ENCODE assay signal across 17 cellular contexts in the genomic region with DNA sequence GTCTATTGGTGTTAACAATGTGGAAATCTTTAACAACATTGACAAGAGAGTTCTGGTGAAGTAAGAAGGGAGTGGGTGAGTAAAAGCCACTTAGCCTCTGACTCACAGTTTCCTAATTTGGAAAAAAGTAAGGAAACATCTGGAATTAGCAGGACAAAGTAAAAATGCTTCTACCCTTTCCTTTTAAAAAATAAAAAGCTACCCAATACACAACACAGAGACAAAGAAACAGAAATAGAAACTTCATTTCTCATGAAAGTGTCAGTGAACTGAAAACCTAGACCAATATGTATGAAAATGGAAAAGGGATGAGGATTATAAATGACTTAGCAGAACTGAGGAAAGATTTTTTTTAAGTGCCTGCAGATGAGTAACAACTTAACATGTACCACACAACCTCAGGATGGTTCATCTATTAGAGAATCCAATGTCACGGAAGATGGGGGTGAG.
A peak's percentile ranks its signal among the peaks of the same experiment; 100 is the strongest.
DNase-seq lines count a peak whose midpoint lies in the region; ATAC-seq and TF ChIP-seq lines count a peak whose summit lies in the region.
"Had no signal": no experiment of that assay in that cellular context is flagged by ENCODE, and none has a peak within 500 bp of the region (broad histone marks: within the 10 kb centered on the region; RNA-seq: fewer than 3 reads in every experiment).

No MANE protein-coding gene starts in this region.

- no peak overlapping the region for H3K4me3 ChIP-seq in right atrium auricular region
- H3K4me3 ChIP-seq in SJSA1: no peak overlapping the region
- H3K4me3 ChIP-seq: A549, neural progenitor cell had no signal

- H3K9me3 Mint-ChIP-seq in activated naive CD8-positive, alpha-beta T cell treated with anti-CD3 and anti-CD28 coated beads, Interleukin-2, amount 50 U/mL, for 24 hours: no peaks in the 10 kb centered on the region
- H3K9me3 Mint-ChIP-seq: neural progenitor cell had no signal

- H3K27me3 ChIP-seq in right atrium auricular region: no peaks in the 10 kb centered on the region
- no peaks in the 10 kb centered on the region for H3K27me3 ChIP-seq in SJSA1 (replicated peaks)
- H3K27me3 ChIP-seq: neural progenitor cell had no signal

- peaks cover 12% of the 10 kb centered on the region for H3K4me1 Mint-ChIP-seq in activated naive CD8-positive, alpha-beta T cell treated with anti-CD3 and anti-CD28 coated beads, Interleukin-2, amount 50 U/mL, for 24 hours
- H3K4me1 Mint-ChIP-seq: neural progenitor cell had no signal

- H3K27ac ChIP-seq in right atrium auricular region: peak overlapping the region in 1 of 2 donors; percentile 45
- H3K27ac ChIP-seq in SJSA1: 0 out of 2 replicates have a peak overlapping the region, but pooled peaks have one; percentile 0
- H3K27ac ChIP-seq: A549, neural progenitor cell, RWPE1 had no signal

- no peaks in the 10 kb centered on the region for H3K9me3 ChIP-seq in right atrium auricular region
- no peaks in the 10 kb centered on the region for H3K9me3 ChIP-seq in SJSA1 (replicated peaks)
- H3K9me3 ChIP-seq: A549 had no signal

- no peaks in the 10 kb centered on the region for H3K27me3 Mint-ChIP-seq in activated naive CD8-positive, alpha-beta T cell treated with anti-CD3 and anti-CD28 coated beads, Interleukin-2, amount 50 U/mL, for 24 hours

- DNase-seq in Right ventricle myocardium superior (no peak), right atrium auricular region (ENCODE audit: low spot score) (no peak), SJSA1 (ENCODE audit: low read depth in 1 of 2, low spot score in 2 of 2) (no peak), fibroblast of peridontal ligament (ENCODE audit: extremely low read depth) (peak; percentile 77), NCI-H226 (no peak)
- DNase-seq in activated naive CD8-positive, alpha-beta T cell treated with anti-CD3 and anti-CD28 coated beads, Interleukin-2, amount 50 U/mL, for 24 hours: no peak
- DNase-seq: activated CD8-positive, alpha-beta memory T cell treated with anti-CD3 and anti-CD28 coated beads for 24 hours; activated naive CD4-positive, alpha-beta T cell treated with anti-CD3 and anti-CD28 coated beads, Interleukin-2, amount 50 U/mL, for 16 hours; cortex of kidney; DMS 273 treated with DMSO at 0.1 percent for 48 hours; NCI-H2171 treated with DMSO at 0.1 percent for 48 hours; trophoblast cell had no signal

- H3K4me1 ChIP-seq in right atrium auricular region (no peaks in the 10 kb centered on the region), SJSA1 (replicated peaks) (peaks cover 20% of the 10 kb centered on the region)
- H3K4me1 ChIP-seq: A549, neural progenitor cell had no signal

- H3K36me3 Mint-ChIP-seq in activated naive CD8-positive, alpha-beta T cell treated with anti-CD3 and anti-CD28 coated beads, Interleukin-2, amount 50 U/mL, for 24 hours (ENCODE audit: low read depth): no peaks in the 10 kb centered on the region
- H3K36me3 Mint-ChIP-seq: neural progenitor cell had no signal

- H3K4me3 Mint-ChIP-seq in activated naive CD8-positive, alpha-beta T cell treated with anti-CD3 and anti-CD28 coated beads, Interleukin-2, amount 50 U/mL, for 24 hours: no peak overlapping the region
- H3K4me3 Mint-ChIP-seq: neural progenitor cell had no signal

- intact Hi-C loops in Right ventricle myocardium superior (cut with DNase I): no loop called here

- no peak overlapping the region for H3K27ac Mint-ChIP-seq in activated naive CD8-positive, alpha-beta T cell treated with anti-CD3 and anti-CD28 coated beads, Interleukin-2, amount 50 U/mL, for 24 hours
- H3K27ac Mint-ChIP-seq: neural progenitor cell had no signal

- ATAC-seq in Right ventricle myocardium superior (ENCODE audit: poor library complexity) (peak; percentile 56), HG03439 (IDR thresholded peaks at IDR 0.05; ENCODE audit: unreplicated experiment) (no peak), HG03135 (IDR thresholded peaks at IDR 0.05; ENCODE audit: unreplicated experiment) (no peak)
- ATAC-seq in activated naive CD8-positive, alpha-beta T cell treated with anti-CD3 and anti-CD28 coated beads, Interleukin-2, amount 50 U/mL, for 24 hours: no peak
- ATAC-seq: A549 had no signal

- no peak for TF ChIP-seq CTCF in right atrium auricular region (IDR thresholded peaks at IDR 0.05)

- no peaks in the 10 kb centered on the region for H3K36me3 ChIP-seq in right atrium auricular region
- H3K36me3 ChIP-seq in SJSA1: no peaks in the 10 kb centered on the region
- H3K36me3 ChIP-seq: neural progenitor cell had no signal
